Comparison of ENCODE assay signal across 17 cellular contexts in genomic region chr4:137200322-137200721, GRCh38.
DNase-seq lines count a peak whose midpoint lies in the region; ATAC-seq lines count a peak whose summit lies in the region.
"Had no signal": no experiment of that assay in that cellular context is flagged by ENCODE, and none has a peak within 500 bp of the region (broad histone marks: within the 10 kb centered on the region; RNA-seq: fewer than 3 reads in every experiment).

No MANE protein-coding gene starts in this region.

- DNase-seq in NCI-H748 (lab: John Stamatoyannopoulos, UW; ENCODE audit: unreplicated experiment), result peak; percentile 59
- DNase-seq in NCI-H748 treated with DMSO at 0.1 percent for 48 hours (lab: John Stamatoyannopoulos, UW), result no peak
- peak; percentile 52 for DNase-seq in NCI-H146 treated with DMSO at 0.1 percent for 48 hours (lab: John Stamatoyannopoulos, UW; ENCODE audit: unreplicated experiment)
- peak; percentile 65 for DNase-seq in SK-N-MC (ENCODE audit: low read depth, low spot score)
- DNase-seq in renal cortical epithelial cell (ENCODE audit: low read depth), result peak; percentile 15
- no peak for DNase-seq in occipital lobe (lab: John Stamatoyannopoulos, UW)
- DNase-seq in effector CD4-positive, alpha-beta T cell, result no peak
- DNase-seq: COR-L47, IMR-90, Karpas-422, MM.1S, NCI-H1092 treated with DMSO at 0.1 percent for 48 hours, NCI-H2029 treated with DMSO at 0.1 percent for 48 hours, NCI-H446, NCI-H774, T-helper 17 cell had no signal

- 0 out of 2 replicates have a peak, but pooled peaks cover 1% of the 10 kb centered on the region for H3K9me3 ChIP-seq in SK-N-MC (ENCODE audit: low read depth, low read length)

- H3K9ac ChIP-seq in SK-N-MC (ENCODE audit: insufficient read length), result no peak overlapping the region

- no peak overlapping the region; the same call in 1 of the 2 replicates for H3K27ac ChIP-seq in SK-N-MC

- no peaks in the 10 kb centered on the region for H3K36me3 ChIP-seq in SK-N-MC (ENCODE audit: insufficient read depth, low read length)

- ATAC-seq in HG02973 (IDR thresholded peaks at IDR 0.05; ENCODE audit: unreplicated experiment), result no peak
- ATAC-seq: T-helper 17 cell had no signal

- peak overlapping the region; percentile 29 for H3K4me3 ChIP-seq in SK-N-MC

Comparison
In these comparisons a context has a peak if more than half of its experiments do, and no peak if none do; other contexts are left out.
1. DNase-seq: peak in NCI-H748 (single experiment), NCI-H146 treated with DMSO at 0.1 percent for 48 hours (single experiment), SK-N-MC (single experiment) and renal cortical epithelial cell (single experiment); none in NCI-H748 treated with DMSO at 0.1 percent for 48 hours (single experiment), occipital lobe (single experiment) and effector CD4-positive, alpha-beta T cell (single experiment).